23 cellular contexts compared by ENCODE assay signal in the genomic region with DNA sequence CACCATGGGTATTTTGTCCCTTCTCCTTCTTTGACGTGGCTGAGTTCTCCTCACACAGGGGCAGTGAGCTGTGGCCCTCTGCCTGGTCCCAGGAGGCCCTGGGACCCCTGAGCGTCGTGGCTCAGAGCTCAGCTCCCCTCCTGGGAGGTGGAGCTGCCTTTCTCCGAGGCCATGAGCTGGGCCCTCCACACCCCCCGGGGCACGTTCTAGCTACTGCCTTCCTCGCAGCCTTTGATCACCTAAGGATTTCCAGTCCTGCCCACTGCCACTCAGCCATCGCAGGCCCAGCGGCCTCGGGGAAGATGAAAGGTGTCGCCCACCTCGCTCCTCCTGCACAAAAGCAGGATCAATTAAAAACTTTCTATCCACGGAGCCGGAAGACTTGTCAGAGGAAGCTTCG.
DNase-seq lines count a peak whose midpoint lies in the region; ATAC-seq and TF ChIP-seq lines count a peak whose summit lies in the region.
"Had no signal": no experiment of that assay in that cellular context is flagged by ENCODE, and none has a peak within 500 bp of the region (broad histone marks: within the 10 kb centered on the region; RNA-seq: fewer than 3 reads in every experiment).

No MANE protein-coding gene starts in this region.

- no peaks in the 10 kb centered on the region for H3F3A ChIP-seq in GM23248 (ENCODE audit: insufficient read depth)

- H4K8ac ChIP-seq in mesenchymal stem cell (ENCODE audit: low read length) = no peak overlapping the region
- H4K8ac ChIP-seq in neuronal stem cell (ENCODE audit: low read depth, low read length) = no peak overlapping the region

- ATAC-seq in foreskin keratinocyte (no peak), lower lobe of right lung (no peak), GM21360 (IDR thresholded peaks at IDR 0.05; ENCODE audit: unreplicated experiment) (no peak)
- ATAC-seq: A549; CD8-positive, alpha-beta T cell; HepG2 had no signal

- peaks cover 31% of the 10 kb centered on the region for H3K4me1 Mint-ChIP-seq in activated T-helper 1 cell treated with anti-CD3 and anti-CD28 coated beads, Interleukin-12 subunit alpha, Interleukin-12 subunit beta, Interleukin-2, Interleukin-4 antibody, amounts not matched to agents 30 ng/mL and 10 ng/mL and 1 ng/mL, durations not matched to agents 14 hours and 24 hours and 36 hours (ENCODE audit: low read depth)

- H4K91ac ChIP-seq in mesenchymal stem cell (ENCODE audit: low read length) = no peak overlapping the region
- H4K91ac ChIP-seq in neuronal stem cell (ENCODE audit: low read depth, low read length, poor library complexity) = no peak overlapping the region

- H3K79me2 ChIP-seq in GM23248 (ENCODE audit: insufficient read depth) = no peaks in the 10 kb centered on the region

- no peak overlapping the region for H2BK12ac ChIP-seq in mesenchymal stem cell (ENCODE audit: low read length in 2 of 2)
- H2BK12ac ChIP-seq in neuronal stem cell (ENCODE audit: low read length) = no peak overlapping the region

- H3K36me3 ChIP-seq in GM23248 (ENCODE audit: low read depth) (no peaks in the 10 kb centered on the region), mesenchymal stem cell (ENCODE audit: control insufficient read depth in 1 of 2, insufficient read depth in 2 of 2, low read depth in 1 of 2, low read length in 2 of 2) (no peaks in the 10 kb centered on the region), neuronal stem cell (replicated peaks in 1 of 2; ENCODE audit: control insufficient read depth in 2 of 2, insufficient read depth in 2 of 2, low read length in 2 of 2) (no peaks in the 10 kb centered on the region), lower lobe of right lung (no peaks in the 10 kb centered on the region)
- H3K36me3 ChIP-seq: SJSA1 had no signal

- no peak overlapping the region for H3K4me3 Mint-ChIP-seq in activated T-helper 1 cell treated with anti-CD3 and anti-CD28 coated beads, Interleukin-12 subunit alpha, Interleukin-12 subunit beta, Interleukin-2, Interleukin-4 antibody, amounts not matched to agents 30 ng/mL and 10 ng/mL and 1 ng/mL, durations not matched to agents 14 hours and 24 hours and 36 hours
- H3K4me3 Mint-ChIP-seq: CD8-positive, alpha-beta T cell had no signal

- H2BK120ac ChIP-seq in mesenchymal stem cell (ENCODE audit: low read depth, low read length) (no peak overlapping the region), neuronal stem cell (ENCODE audit: low read depth, low read length) (no peak overlapping the region)

- H2AFZ ChIP-seq in GM23248 = peak overlapping the region; percentile 45; the same call in 1 of the 2 replicates
- no peak overlapping the region for H2AFZ ChIP-seq in mesenchymal stem cell (ENCODE audit: low read depth, low read length)
- peak overlapping the region; percentile 76 for H2AFZ ChIP-seq in neuronal stem cell (ENCODE audit: low read length)

- H3K27ac ChIP-seq in GM23248 = no peak overlapping the region
- H3K27ac ChIP-seq in mesenchymal stem cell (ENCODE audit: low read length, poor library complexity, severe bottlenecking) = no peak overlapping the region
- H3K27ac ChIP-seq in neuronal stem cell (replicated peaks; ENCODE audit: low read length) = no peak overlapping the region
- no peak overlapping the region for H3K27ac ChIP-seq in foreskin keratinocyte
- H3K27ac ChIP-seq in lower lobe of right lung = no peak overlapping the region
- H3K27ac ChIP-seq: A549, C4-2B, SJSA1 had no signal

- H2AK5ac ChIP-seq in mesenchymal stem cell (ENCODE audit: low read length, severe bottlenecking) = no peak overlapping the region
- H2AK5ac ChIP-seq in neuronal stem cell (ENCODE audit: low read depth, low read length) = no peak overlapping the region

- in situ Hi-C loops in GM23248 (cut with MboI) = no loop called here

- H3K23ac ChIP-seq in mesenchymal stem cell (ENCODE audit: low read length in 2 of 2) = no peak overlapping the region
- peak overlapping the region; percentile 20 for H3K23ac ChIP-seq in neuronal stem cell (ENCODE audit: low read depth, low read length, poor library complexity)

- H3K9me3 ChIP-seq in GM23248 (ENCODE audit: low read depth) (no peaks in the 10 kb centered on the region), mesenchymal stem cell (ENCODE audit: control insufficient read depth, low read length) (peaks cover 17% of the 10 kb centered on the region), neuronal stem cell (replicated peaks in 1 of 2; ENCODE audit: control insufficient read depth in 2 of 2, insufficient read depth in 1 of 2, low read depth in 1 of 2, low read length in 2 of 2) (peaks cover 5 to 15% of the 10 kb centered on the region in 2 donors), lower lobe of right lung (peaks cover 7% of the 10 kb centered on the region)
- H3K9me3 ChIP-seq: Caco-2 had no signal

- H3K27me3 ChIP-seq in GM23248 (replicated peaks; ENCODE audit: insufficient read depth) (peaks cover 28% of the 10 kb centered on the region), mesenchymal stem cell (ENCODE audit: control insufficient read depth in 1 of 2, insufficient read depth in 1 of 2, low read length in 2 of 2) (peaks cover 15 to 45% of the 10 kb centered on the region in 2 experiments), neuronal stem cell (ENCODE audit: control insufficient read depth in 3 of 3, insufficient read depth in 3 of 3, low read depth in 1 of 3, low read length in 3 of 3) (peaks cover 0 to 37% (median 0%) of the 10 kb centered on the region in 3 experiments), foreskin keratinocyte (peaks cover 49% of the 10 kb centered on the region), lower lobe of right lung (ENCODE audit: low read depth) (no peaks in the 10 kb centered on the region)
- H3K27me3 ChIP-seq: SJSA1 had no signal

- H3K36me3 Mint-ChIP-seq in activated T-helper 1 cell treated with anti-CD3 and anti-CD28 coated beads, Interleukin-12 subunit alpha, Interleukin-12 subunit beta, Interleukin-2, Interleukin-4 antibody, amounts not matched to agents 30 ng/mL and 10 ng/mL and 1 ng/mL, durations not matched to agents 14 hours and 24 hours and 36 hours (ENCODE audit: low read depth) = peaks cover 2% of the 10 kb centered on the region
- H3K36me3 Mint-ChIP-seq: CD8-positive, alpha-beta T cell had no signal

- H3K79me1 ChIP-seq in mesenchymal stem cell (replicated peaks; ENCODE audit: low read length, poor library complexity, severe bottlenecking) = no peaks in the 10 kb centered on the region
- H3K79me1 ChIP-seq in neuronal stem cell (ENCODE audit: low read depth, low read length) = no peaks in the 10 kb centered on the region

- H3K4me1 ChIP-seq in GM23248 (ENCODE audit: insufficient read depth) (no peaks in the 10 kb centered on the region), mesenchymal stem cell (ENCODE audit: control insufficient read depth, insufficient read depth, low read depth, low read length) (peaks cover 13% of the 10 kb centered on the region), neuronal stem cell (ENCODE audit: control insufficient read depth in 2 of 2, insufficient read depth in 1 of 2, low read depth in 1 of 2, low read length in 2 of 2) (peaks cover 17 to 20% of the 10 kb centered on the region in 2 donors), foreskin keratinocyte (no peaks in the 10 kb centered on the region), lower lobe of right lung (no peaks in the 10 kb centered on the region)
- H3K4me1 ChIP-seq: A549, Caco-2 had no signal

- H3K27ac Mint-ChIP-seq in activated T-helper 1 cell treated with anti-CD3 and anti-CD28 coated beads, Interleukin-12 subunit alpha, Interleukin-12 subunit beta, Interleukin-2, Interleukin-4 antibody, amounts not matched to agents 30 ng/mL and 10 ng/mL and 1 ng/mL, durations not matched to agents 14 hours and 24 hours and 36 hours = peak overlapping the region; percentile 55
- H3K27ac Mint-ChIP-seq: CD8-positive, alpha-beta T cell had no signal

- H3K4me2 ChIP-seq in GM23248 (ENCODE audit: unreplicated experiment) (no peak overlapping the region), mesenchymal stem cell (ENCODE audit: low read length, poor library complexity, severe bottlenecking) (no peak overlapping the region), neuronal stem cell (ENCODE audit: insufficient read depth, low read length, poor library complexity, severe bottlenecking) (no peak overlapping the region)
- H3K4me2 ChIP-seq: A549 had no signal

- no peak overlapping the region for H2BK5ac ChIP-seq in mesenchymal stem cell (ENCODE audit: low read depth, low read length, poor library complexity, severe bottlenecking)
- no peak overlapping the region for H2BK5ac ChIP-seq in neuronal stem cell (ENCODE audit: low read length)

- no peak overlapping the region for H3K9ac ChIP-seq in GM23248
- peak overlapping the region; percentile 43 for H3K9ac ChIP-seq in mesenchymal stem cell (ENCODE audit: low read length)
- no peak overlapping the region for H3K9ac ChIP-seq in neuronal stem cell (ENCODE audit: low read depth, low read length, poor library complexity)

- TF ChIP-seq CTCF in foreskin keratinocyte (conservative IDR thresholded peaks at IDR 0.05) = no peak
- TF ChIP-seq CTCF in lower lobe of right lung (IDR thresholded peaks at IDR 0.05) = no peak

- H3K9me3 Mint-ChIP-seq in activated T-helper 1 cell treated with anti-CD3 and anti-CD28 coated beads, Interleukin-12 subunit alpha, Interleukin-12 subunit beta, Interleukin-2, Interleukin-4 antibody, amounts not matched to agents 30 ng/mL and 10 ng/mL and 1 ng/mL, durations not matched to agents 14 hours and 24 hours and 36 hours = peaks cover 9% of the 10 kb centered on the region

- H3K27me3 Mint-ChIP-seq in activated T-helper 1 cell treated with anti-CD3 and anti-CD28 coated beads, Interleukin-12 subunit alpha, Interleukin-12 subunit beta, Interleukin-2, Interleukin-4 antibody, amounts not matched to agents 30 ng/mL and 10 ng/mL and 1 ng/mL, durations not matched to agents 14 hours and 24 hours and 36 hours (ENCODE audit: insufficient read depth) = peaks cover 2% of the 10 kb centered on the region

- 33 to 35% methylated on average over 15 of the region's 15 CpGs for WGBS in GM23248 (ENCODE audit: low coverage in 1 of 2, low lambda C conversion rate in 2 of 2, missing lambda C conversion rate in 2 of 2), 2 experiments
- 73% methylated on average over 15 of the region's 15 CpGs for WGBS in mesenchymal stem cell
- WGBS in neuronal stem cell (ENCODE audit: extremely low coverage in 2 of 2, insufficient read length in 2 of 2, insufficient replicate concordance in 1 of 2), 2 donors = no CpG with 5 or more reads among the region's 15 CpGs

- H3K14ac ChIP-seq in mesenchymal stem cell (ENCODE audit: low read length in 2 of 2) (no peak overlapping the region), neuronal stem cell (ENCODE audit: low read length) (no peak overlapping the region)

- H4K20me1 ChIP-seq in GM23248 (ENCODE audit: insufficient read depth) = no peaks in the 10 kb centered on the region

- H3K18ac ChIP-seq in mesenchymal stem cell (ENCODE audit: low read depth in 1 of 2, low read length in 2 of 2) (no peak overlapping the region), neuronal stem cell (ENCODE audit: low read length) (peak overlapping the region; percentile 68)

- H3K4ac ChIP-seq in mesenchymal stem cell (ENCODE audit: low read depth in 1 of 2, low read length in 2 of 2) (no peak overlapping the region), neuronal stem cell (ENCODE audit: low read length) (no peak overlapping the region)

- DNase-seq in GM23248 (no peak), mesenchymal stem cell (no peak), neuronal stem cell (ENCODE audit: low spot score) (no peak), foreskin keratinocyte (no peak), lower lobe of right lung (no peak)
- no peak for DNase-seq in activated T-helper 1 cell treated with anti-CD3 and anti-CD28 coated beads, Interleukin-12 subunit alpha, Interleukin-12 subunit beta, Interleukin-2, Interleukin-4 antibody, amounts not matched to agents 30 ng/mL and 10 ng/mL and 1 ng/mL, durations not matched to agents 14 hours and 24 hours and 36 hours (ENCODE audit: low spot score)
- DNase-seq: AML-193; Caco-2; CD8-positive, alpha-beta T cell; Karpas-422; MV-4-11; NCI-H1105; NCI-H1436 treated with DMSO at 0.1 percent for 48 hours; NCI-H187 treated with DMSO at 0.1 percent for 48 hours; NCI-H2171 treated with DMSO at 0.1 percent for 48 hours; NCI-H446; NCI-H524 treated with DMSO at 0.1 percent for 48 hours; NCI-H774 had no signal

- H2BK15ac ChIP-seq in mesenchymal stem cell (ENCODE audit: low read depth, poor library complexity, severe bottlenecking) (no peak overlapping the region), neuronal stem cell (ENCODE audit: low read length) (peak overlapping the region; percentile 22)

- H3K4me3 ChIP-seq in GM23248 (no peak overlapping the region), mesenchymal stem cell (ENCODE audit: insufficient read depth in 1 of 2, low read depth in 1 of 2, low read length in 2 of 2) (no peak overlapping the region), neuronal stem cell (ENCODE audit: low read length in 2 of 2) (no peak overlapping the region), lower lobe of right lung (no peak overlapping the region)
- H3K4me3 ChIP-seq: A549, SJSA1 had no signal

- intact Hi-C loops in activated T-helper 1 cell treated with anti-CD3 and anti-CD28 coated beads, Interleukin-12 subunit alpha, Interleukin-12 subunit beta, Interleukin-2, Interleukin-4 antibody, amounts not matched to agents 30 ng/mL and 10 ng/mL and 1 ng/mL, durations not matched to agents 14 hours and 24 hours and 36 hours (cut with micrococcal nuclease) = loop anchor here (5.0 kb wide), 2 partner anchors 77 to 173 kb away; no protein-coding TSS in a partner anchor
- intact Hi-C loops in lower lobe of right lung (cut with DNase I) = no loop called here

- H3K9me2 ChIP-seq in GM23248 (ENCODE audit: insufficient read depth) = no peaks in the 10 kb centered on the region
